9 cellular contexts compared by ENCODE assay signal in the genomic region with DNA sequence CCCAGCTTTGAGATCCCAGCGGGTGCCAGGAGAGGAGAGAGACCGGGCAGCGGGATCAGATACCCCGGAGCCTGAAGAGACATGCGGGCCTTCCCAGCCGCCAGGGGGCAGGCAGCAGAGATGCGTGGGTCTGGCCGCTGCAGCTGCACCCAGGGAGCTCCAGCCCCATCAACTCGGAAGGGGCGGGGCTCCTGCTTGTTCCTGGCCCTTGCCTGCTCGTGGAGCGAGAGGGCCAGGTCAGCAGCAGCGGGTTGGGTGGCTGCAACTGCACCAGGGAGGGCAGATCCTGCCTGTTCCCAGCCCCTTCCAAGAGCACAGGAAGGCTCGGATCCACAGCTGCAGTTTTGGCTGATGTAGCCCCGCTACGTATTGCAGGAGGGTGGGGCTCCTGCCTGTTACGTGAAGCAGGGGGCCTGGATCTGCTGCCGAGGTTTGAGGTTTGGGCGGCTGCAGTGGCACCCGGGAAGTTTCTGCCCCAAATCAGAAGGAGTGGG.
DNase-seq lines count a peak whose midpoint lies in the region; ATAC-seq and TF ChIP-seq lines count a peak whose summit lies in the region.
"Had no signal": no experiment of that assay in that cellular context is flagged by ENCODE, and none has a peak within 500 bp of the region (broad histone marks: within the 10 kb centered on the region; RNA-seq: fewer than 3 reads in every experiment).

No MANE protein-coding gene starts in this region.

- ATAC-seq in HG03039 (IDR thresholded peaks at IDR 0.05; ENCODE audit: unreplicated experiment) (peak; percentile 96), lower lobe of right lung (peak; percentile 19 to 86), HG02759 (IDR thresholded peaks at IDR 0.05; ENCODE audit: unreplicated experiment) (no peak), GM18498 (IDR thresholded peaks at IDR 0.05; ENCODE audit: unreplicated experiment) (no peak)

- TF ChIP-seq POLR2A in uterus (IDR thresholded peaks at IDR 0.05) = no peak

- H3K9me3 ChIP-seq in CD8-positive, alpha-beta memory T cell (ENCODE audit: low read length) = no peaks in the 10 kb centered on the region
- no peaks in the 10 kb centered on the region for H3K9me3 ChIP-seq in lower lobe of right lung
- no peaks in the 10 kb centered on the region for H3K9me3 ChIP-seq in uterus

- no peaks in the 10 kb centered on the region for H3K4me1 ChIP-seq in CD8-positive, alpha-beta memory T cell (ENCODE audit: insufficient read depth, low read length)
- no peaks in the 10 kb centered on the region for H3K4me1 ChIP-seq in lower lobe of right lung
- H3K4me1 ChIP-seq in uterus = no peaks in the 10 kb centered on the region

- H3K27ac Mint-ChIP-seq in CD8-positive, alpha-beta memory T cell = no peak overlapping the region
- no peak overlapping the region for H3K27ac Mint-ChIP-seq in activated naive CD4-positive, alpha-beta T cell treated with anti-CD3 and anti-CD28 coated beads, Interleukin-2, amount 10 ng/mL, durations not matched to agents 7 days and 5 days

- DNase-seq in CD8-positive, alpha-beta memory T cell = peak in 2 of 5 donors; percentile 3 to 9
- DNase-seq in activated naive CD4-positive, alpha-beta T cell treated with anti-CD3 and anti-CD28 coated beads, Interleukin-2, amount 10 ng/mL, durations not matched to agents 7 days and 5 days = peak; percentile 39
- peak; percentile 65 for DNase-seq in lower lobe of right lung
- no peak for DNase-seq in uterus
- no peak for DNase-seq in HPDE6-E6E7 (ENCODE audit: extremely low spot score)
- DNase-seq: cortex of kidney had no signal

- peak; percentile 27 for TF ChIP-seq CTCF in lower lobe of right lung (IDR thresholded peaks at IDR 0.05)
- no peak for TF ChIP-seq CTCF in uterus (IDR thresholded peaks at IDR 0.05)

- intact Hi-C loops in lower lobe of right lung (cut with DNase I) (no loop called here), uterus (cut with DNase I; ENCODE audit: low total_unique reads) (no loop called here)

- peak overlapping the region in 2 of 7 donors; percentile 32 to 77 for H3K4me3 Mint-ChIP-seq in CD8-positive, alpha-beta memory T cell
- peak overlapping the region; percentile 35 for H3K4me3 Mint-ChIP-seq in activated naive CD4-positive, alpha-beta T cell treated with anti-CD3 and anti-CD28 coated beads, Interleukin-2, amount 10 ng/mL, durations not matched to agents 7 days and 5 days

- CTCF ChIA-PET in CD8-positive, alpha-beta memory T cell (lab: Charles Lee) = no interaction called here
- CTCF ChIA-PET in activated naive CD4-positive, alpha-beta T cell treated with anti-CD3 and anti-CD28 coated beads, Interleukin-2, amount 10 ng/mL, durations not matched to agents 7 days and 5 days (lab: Charles Lee) = no interaction called here

- POLR2A ChIA-PET in CD8-positive, alpha-beta memory T cell (lab: Charles Lee) = no interaction called here

- no peaks in the 10 kb centered on the region for H3K36me3 ChIP-seq in CD8-positive, alpha-beta memory T cell (ENCODE audit: insufficient read depth, low read length)
- H3K36me3 ChIP-seq in lower lobe of right lung (no peaks in the 10 kb centered on the region), uterus (no peaks in the 10 kb centered on the region)

- H3K27ac ChIP-seq in CD8-positive, alpha-beta memory T cell (ENCODE audit: low read depth, low read length) = peak overlapping the region; percentile 41
- H3K27ac ChIP-seq in lower lobe of right lung = no peak overlapping the region
- H3K27ac ChIP-seq in uterus = no peak overlapping the region

- H3K4me3 ChIP-seq in CD8-positive, alpha-beta memory T cell (ENCODE audit: low read length) = no peak overlapping the region
- peak overlapping the region; percentile 17 for H3K4me3 ChIP-seq in lower lobe of right lung
- no peak overlapping the region for H3K4me3 ChIP-seq in uterus

- peaks cover 0 to 14% (median 0%) of the 10 kb centered on the region in 5 donors for H3K9me3 Mint-ChIP-seq in CD8-positive, alpha-beta memory T cell
- H3K9me3 Mint-ChIP-seq in activated naive CD4-positive, alpha-beta T cell treated with anti-CD3 and anti-CD28 coated beads, Interleukin-2, amount 10 ng/mL, durations not matched to agents 7 days and 5 days = peaks cover 5% of the 10 kb centered on the region

- no peaks in the 10 kb centered on the region for H3K27me3 ChIP-seq in CD8-positive, alpha-beta memory T cell (ENCODE audit: insufficient read depth, low read length, poor library complexity, severe bottlenecking)
- no peaks in the 10 kb centered on the region for H3K27me3 ChIP-seq in lower lobe of right lung (ENCODE audit: low read depth)
- no peaks in the 10 kb centered on the region for H3K27me3 ChIP-seq in uterus

- no peaks in the 10 kb centered on the region for H3K4me1 Mint-ChIP-seq in CD8-positive, alpha-beta memory T cell
- no peaks in the 10 kb centered on the region for H3K4me1 Mint-ChIP-seq in activated naive CD4-positive, alpha-beta T cell treated with anti-CD3 and anti-CD28 coated beads, Interleukin-2, amount 10 ng/mL, durations not matched to agents 7 days and 5 days

- no peaks in the 10 kb centered on the region for H3K36me3 Mint-ChIP-seq in CD8-positive, alpha-beta memory T cell
- no peaks in the 10 kb centered on the region for H3K36me3 Mint-ChIP-seq in activated naive CD4-positive, alpha-beta T cell treated with anti-CD3 and anti-CD28 coated beads, Interleukin-2, amount 10 ng/mL, durations not matched to agents 7 days and 5 days

- no peaks in the 10 kb centered on the region for H3K27me3 Mint-ChIP-seq in CD8-positive, alpha-beta memory T cell
- no peaks in the 10 kb centered on the region for H3K27me3 Mint-ChIP-seq in activated naive CD4-positive, alpha-beta T cell treated with anti-CD3 and anti-CD28 coated beads, Interleukin-2, amount 10 ng/mL, durations not matched to agents 7 days and 5 days

Comparison
In these comparisons a context has a peak if more than half of its experiments do, and no peak if none do; other contexts are left out.
1. DNase-seq: peak in activated naive CD4-positive, alpha-beta T cell treated with anti-CD3 and anti-CD28 coated beads, Interleukin-2, amount 10 ng/mL, durations not matched to agents 7 days and 5 days (single experiment) and lower lobe of right lung (single experiment); none in uterus (0 of 2) and HPDE6-E6E7 (single experiment).
2. ATAC-seq: peak in HG03039 (single experiment) and lower lobe of right lung (2 of 2); none in HG02759 (single experiment) and GM18498 (single experiment).